In the genomic region with DNA sequence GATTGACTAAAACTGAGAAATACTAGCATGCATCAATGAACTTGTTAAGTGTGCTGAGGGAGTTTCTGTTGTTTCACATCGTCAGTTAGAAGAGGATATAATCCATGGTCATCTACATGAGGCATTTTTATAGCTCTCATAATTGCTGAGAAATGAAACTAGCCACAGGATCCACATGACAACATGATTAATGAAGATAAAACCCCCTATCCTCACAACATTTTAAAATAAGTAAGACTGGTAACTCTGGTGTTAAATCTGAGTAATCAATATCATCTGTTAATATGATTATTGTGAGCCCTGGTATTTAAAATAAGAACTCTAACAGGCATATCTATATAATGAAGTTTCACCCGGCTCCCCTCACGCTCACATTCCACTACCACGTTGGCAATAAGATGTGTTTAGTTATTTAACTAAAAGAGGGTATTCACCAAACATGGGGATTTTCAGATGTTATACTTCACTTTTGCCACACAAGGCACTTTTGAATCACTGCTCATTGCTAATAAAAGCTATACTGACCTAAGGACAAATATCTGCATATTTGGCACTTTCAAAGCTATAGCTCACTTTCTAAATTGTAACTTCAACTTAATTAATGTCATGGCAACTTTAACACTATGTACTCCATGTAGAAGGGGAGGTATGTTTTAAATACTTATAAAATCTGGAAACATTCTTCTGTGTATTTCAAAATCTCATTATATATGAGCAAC, we compare ENCODE assay signal across 13 cellular contexts. TPM values are rescaled to one million over a fixed set of nuclear protein-coding genes. Genes with fewer than 3 reads are reported as not detected.
DNase-seq lines count a peak whose midpoint lies in the region; ATAC-seq and TF ChIP-seq lines count a peak whose summit lies in the region.
"Had no signal": no experiment of that assay in that cellular context is flagged by ENCODE, and none has a peak within 500 bp of the region (broad histone marks: within the 10 kb centered on the region; RNA-seq: fewer than 3 reads in every experiment).

No MANE protein-coding gene starts in this region.

- H3K4me1 ChIP-seq in HEK293 (ENCODE audit: control insufficient read depth, insufficient read depth, low read length) (peaks cover 27% of the 10 kb centered on the region), osteoblast (ENCODE audit: insufficient read depth, low read length) (peaks cover 48% of the 10 kb centered on the region), H9 (ENCODE audit: insufficient read depth, low read length) (no peaks in the 10 kb centered on the region)
- no peaks in the 10 kb centered on the region for H3K4me1 ChIP-seq in CD4-positive, alpha-beta memory T cell (ENCODE audit: insufficient read depth, low read length)

- DNase-seq in osteoblast (ENCODE audit: insufficient read length, low spot score, missing footprints) = no peak
- DNase-seq in activated CD8-positive, alpha-beta memory T cell treated with anti-CD3 and anti-CD28 coated beads, Interleukin-2, amount 50 U/mL, for 4 hours = no peak
- no peak for DNase-seq in CD4-positive, alpha-beta memory T cell
- no peak for DNase-seq in kidney tubule cell (ENCODE audit: low spot score)
- DNase-seq in H9 = no peak
- DNase-seq: activated T-cell treated with anti-CD3 and anti-CD28 coated beads, Interleukin-2, amount 50 U/mL, for 72 hours; NCI-H345 had no signal

- H3K27ac ChIP-seq in HEK293 (ENCODE audit: extremely low read depth, low read depth, low read length) (no peak overlapping the region), osteoblast (ENCODE audit: low read depth, low read length) (peak overlapping the region; percentile 67), H9 (ENCODE audit: insufficient read length, low read depth, low read length) (no peak overlapping the region)
- H3K27ac ChIP-seq in CD4-positive, alpha-beta memory T cell (ENCODE audit: low read depth, low read length) = no peak overlapping the region
- H3K27ac ChIP-seq: esophagus muscularis mucosa had no signal

- H4K20me1 ChIP-seq in osteoblast (ENCODE audit: insufficient read depth, low read length) (no peaks in the 10 kb centered on the region), H9 (ENCODE audit: control insufficient read depth, insufficient read depth, insufficient read length) (no peaks in the 10 kb centered on the region)

- WGBS in H9 (ENCODE audit: extremely low coverage, insufficient read length, low lambda C conversion rate) = no CpG with 5 or more reads among the region's 4 CpGs

- H4K91ac ChIP-seq in H9 (ENCODE audit: insufficient read length, low read depth, low read length) = no peak overlapping the region

- no peak overlapping the region for H3K18ac ChIP-seq in H9 (ENCODE audit: insufficient read length, low read depth, low read length)

- no peak overlapping the region for H4K5ac ChIP-seq in H9 (ENCODE audit: insufficient read length, low read depth, low read length)

- POLR2A ChIA-PET in HEK293 (lab: Yijun Ruan, JAX) = no interaction called here
- POLR2A ChIA-PET in CD4-positive, alpha-beta memory T cell (lab: Charles Lee; ENCODE audit: partially characterized antibody) = no interaction called here

- H3K4me3 ChIP-seq in HEK293 (ENCODE audit: low read depth, low read length) (no peak overlapping the region), osteoblast (ENCODE audit: insufficient read depth, low read length) (peak overlapping the region; percentile 59)
- no peak overlapping the region for H3K4me3 ChIP-seq in CD4-positive, alpha-beta memory T cell (ENCODE audit: low read length in 2 of 2)
- H3K4me3 ChIP-seq: esophagus muscularis mucosa had no signal

- no peak overlapping the region for H3T11ph ChIP-seq in H9 (ENCODE audit: low read length)

- peaks cover 0 to 3% (median 0%) of the 10 kb centered on the region in 8 donors for H3K9me3 Mint-ChIP-seq in CD4-positive, alpha-beta memory T cell
- H3K9me3 Mint-ChIP-seq in H9 = no peaks in the 10 kb centered on the region
- H3K9me3 Mint-ChIP-seq: neural crest cell had no signal

- H2BK15ac ChIP-seq in H9 (ENCODE audit: low read depth, low read length) = no peak overlapping the region

- no peak overlapping the region for H3K4ac ChIP-seq in H9 (ENCODE audit: low read depth, low read length)

- no peak overlapping the region for H3K14ac ChIP-seq in H9 (ENCODE audit: insufficient read depth, low read length)

- no peak overlapping the region for H2BK5ac ChIP-seq in H9 (ENCODE audit: insufficient read length, low read length)

- no peak overlapping the region for H2BK12ac ChIP-seq in H9 (ENCODE audit: insufficient read length, low read depth, low read length)

- H2AFZ ChIP-seq in osteoblast (ENCODE audit: low read length) (peak overlapping the region; percentile 64), H9 (ENCODE audit: low read length) (no peak overlapping the region)

- peaks cover 3% of the 10 kb centered on the region for H3K23me2 ChIP-seq in H9 (ENCODE audit: insufficient read length, low read depth, low read length, poor library complexity, severe bottlenecking)

- H3K79me1 ChIP-seq in H9 (ENCODE audit: insufficient read depth, low read depth, low read length, poor library complexity, severe bottlenecking) = no peaks in the 10 kb centered on the region

- ATAC-seq in GM18511 (IDR thresholded peaks at IDR 0.05; ENCODE audit: unreplicated experiment) (peak; percentile 92), HG03575 (IDR thresholded peaks at IDR 0.05; ENCODE audit: extremely low read depth, insufficient number of reproducible peaks, low FRiP score, unreplicated experiment) (peak; percentile 82)
- ATAC-seq: activated T-cell treated with anti-CD3 and anti-CD28 coated beads, Interleukin-2, amount 50 U/mL, for 72 hours had no signal

- H3K36me3 Mint-ChIP-seq in CD4-positive, alpha-beta memory T cell = no peaks in the 10 kb centered on the region
- no peaks in the 10 kb centered on the region for H3K36me3 Mint-ChIP-seq in H9 (ENCODE audit: insufficient read depth in 1 of 3, low read depth in 3 of 3)

- H3K9me3 ChIP-seq in HEK293 (ENCODE audit: control insufficient read depth, insufficient read depth, low read depth, low read length) (no peaks in the 10 kb centered on the region), osteoblast (ENCODE audit: low read depth, low read length) (no peaks in the 10 kb centered on the region), H9 (ENCODE audit: control insufficient read depth, low read depth, low read length) (no peaks in the 10 kb centered on the region)
- H3K9me3 ChIP-seq in CD4-positive, alpha-beta memory T cell (ENCODE audit: control insufficient read depth in 1 of 2, low read length in 2 of 2) = no peaks in the 10 kb centered on the region
- H3K9me3 ChIP-seq: esophagus muscularis mucosa had no signal

- no peak overlapping the region for H3K4me3 Mint-ChIP-seq in CD4-positive, alpha-beta memory T cell
- no peak overlapping the region for H3K4me3 Mint-ChIP-seq in H9
- H3K4me3 Mint-ChIP-seq: activated T-cell treated with anti-CD3 and anti-CD28 coated beads, Interleukin-2, amount 50 U/mL, for 72 hours; neural crest cell had no signal

- no peaks in the 10 kb centered on the region for H3K27me3 ChIP-seq in osteoblast (ENCODE audit: insufficient read depth, low read length)
- H3K27me3 ChIP-seq in CD4-positive, alpha-beta memory T cell (ENCODE audit: insufficient read depth, low read length) = no peaks in the 10 kb centered on the region
- H3K27me3 ChIP-seq in H9 (ENCODE audit: insufficient read depth, low read length) = peaks cover 5% of the 10 kb centered on the region; the same call in 1 of the 2 replicates

- H2BK120ac ChIP-seq in H9 (ENCODE audit: low read depth, low read length, poor library complexity, severe bottlenecking) = no peak overlapping the region

- peaks cover 10 to 13% of the 10 kb centered on the region in 2 donors for H3K27me3 Mint-ChIP-seq in CD4-positive, alpha-beta memory T cell
- peaks cover 38% of the 10 kb centered on the region for H3K27me3 Mint-ChIP-seq in H9 (ENCODE audit: low read depth)

- H3K4me2 ChIP-seq in osteoblast (ENCODE audit: insufficient read depth, low read length) = peak overlapping the region; percentile 89
- H3K4me2 ChIP-seq in H9 (ENCODE audit: insufficient read depth, insufficient read length, low read length) = no peak overlapping the region

- no peak overlapping the region for H3K27ac Mint-ChIP-seq in CD4-positive, alpha-beta memory T cell
- no peak overlapping the region for H3K27ac Mint-ChIP-seq in H9
- H3K27ac Mint-ChIP-seq: activated T-cell treated with anti-CD3 and anti-CD28 coated beads, Interleukin-2, amount 50 U/mL, for 72 hours had no signal

- no peak overlapping the region for H3K56ac ChIP-seq in H9 (ENCODE audit: insufficient read length, low read depth, low read length)

- H3K79me2 ChIP-seq in osteoblast (ENCODE audit: insufficient read depth, low read length) (peaks cover 80% of the 10 kb centered on the region), H9 (ENCODE audit: insufficient read depth, low read length) (no peaks in the 10 kb centered on the region)

- H3K4me1 Mint-ChIP-seq in CD4-positive, alpha-beta memory T cell = no peaks in the 10 kb centered on the region
- peaks cover 5 to 15% of the 10 kb centered on the region in 2 experiments for H3K4me1 Mint-ChIP-seq in H9

- H3K36me3 ChIP-seq in HEK293 (ENCODE audit: control insufficient read depth in 2 of 2, insufficient read depth in 1 of 2, low read length in 2 of 2) = no peaks in the 10 kb centered on the region
- no peaks in the 10 kb centered on the region for H3K36me3 ChIP-seq in osteoblast (ENCODE audit: insufficient read depth, low read length)
- H3K36me3 ChIP-seq in CD4-positive, alpha-beta memory T cell (ENCODE audit: insufficient read depth, low read length) = no peaks in the 10 kb centered on the region
- H3K36me3 ChIP-seq: esophagus muscularis mucosa had no signal

- CTCF ChIA-PET in HEK293 (lab: Yijun Ruan, JAX) = interaction anchor here (0.7 to 1.3 kb wide), 4 partner anchors 9 to 1394 kb away, joined by 3 to 4 read pairs (median 3); no protein-coding TSS in a partner anchor
- CTCF ChIA-PET in CD4-positive, alpha-beta memory T cell (lab: Charles Lee; ENCODE audit: partially characterized antibody) = no interaction called here

- intact Hi-C loops in CD4-positive, alpha-beta memory T cell (cut with micrococcal nuclease) = no loop called here

- no peak overlapping the region for H3K23ac ChIP-seq in H9 (ENCODE audit: insufficient read length, low read depth, low read length)

- TF ChIP-seq CTCF in HEK293 (tag by site-specific recombination; IDR thresholded peaks at IDR 0.05) (no peak), osteoblast (IDR thresholded peaks at IDR 0.05; ENCODE audit: extremely low read depth, low read depth, low read length) (no peak), H9 (conservative IDR thresholded peaks at IDR 0.05) (no peak)

- no peak overlapping the region for H3K9ac ChIP-seq in H9 (ENCODE audit: extremely low read depth, insufficient read length, low read length)

- no peak overlapping the region for H2AK5ac ChIP-seq in H9 (ENCODE audit: insufficient read length, low read length)

- H4K8ac ChIP-seq in H9 (replicated peaks; ENCODE audit: insufficient read length, low read depth, low read length) = no peak overlapping the region

- no peak overlapping the region for H2BK20ac ChIP-seq in H9 (ENCODE audit: low read depth, low read length, poor library complexity, severe bottlenecking)

TF ChIP-seq in HEK293, 187 proteins besides CTCF, POLR2A, EP300 and RAD21 (continues in another document):
- TF ChIP-seq MYNN (tag by site-specific recombination; IDR thresholded peaks at IDR 0.05; ENCODE audit: borderline replicate concordance) = no peak
- TF ChIP-seq ZNF837 (tag by site-specific recombination; IDR thresholded peaks at IDR 0.05) = no peak

RNA-seq across cellular contexts. Expression of a gene that starts 6.7 kb away (rescaled TPM):
- 9.0 and 13.6 TPM in 2 replicates for total RNA-seq in osteoblast
- total RNA-seq in CD4-positive, alpha-beta memory T cell = not detected
- not detected for polyA plus RNA-seq in CD4-positive, alpha-beta memory T cell
- total RNA-seq in H9 (2021) = not detected in 2 replicates
- polyA plus RNA-seq: BJ had no signal
